Comparison of ENCODE assay signal across 9 cellular contexts in the genomic region with DNA sequence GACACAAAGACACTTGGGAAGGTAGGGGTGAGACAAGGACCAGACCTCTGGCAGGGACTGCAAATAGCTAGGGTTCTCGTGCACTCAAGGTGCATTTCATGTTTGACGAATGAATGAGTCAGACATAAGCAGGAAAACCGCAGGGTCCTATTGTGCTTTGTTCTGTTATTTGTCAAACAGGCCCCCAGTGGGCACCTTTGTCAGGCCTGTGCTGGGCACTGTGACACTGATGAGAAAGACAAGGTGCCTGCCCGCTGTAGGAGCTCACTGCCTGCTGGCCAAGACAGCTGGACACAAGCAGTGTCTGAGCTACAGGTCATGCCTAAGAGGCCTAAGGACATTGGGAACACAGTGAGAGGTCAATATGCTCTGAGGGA. TPM values are rescaled to one million over a fixed set of nuclear protein-coding genes. Genes with fewer than 3 reads are reported as not detected.
DNase-seq lines count a peak whose midpoint lies in the region; ATAC-seq and TF ChIP-seq lines count a peak whose summit lies in the region.
"Had no signal": no experiment of that assay in that cellular context is flagged by ENCODE, and none has a peak within 500 bp of the region (broad histone marks: within the 10 kb centered on the region; RNA-seq: fewer than 3 reads in every experiment).

No MANE protein-coding gene starts in this region.

- no peaks in the 10 kb centered on the region for H4K20me1 ChIP-seq in GM23338 (replicated peaks; ENCODE audit: insufficient read depth)

- H3K4me1 Mint-ChIP-seq in CD14-positive monocyte (peaks cover 38% of the 10 kb centered on the region), GM23338 (peaks cover 8% of the 10 kb centered on the region), T-helper 17 cell (peaks cover 29% of the 10 kb centered on the region)
- H3K4me1 Mint-ChIP-seq in dendritic cell treated with granulocyte-macrophage colony-stimulating factor and Interleukin-4, amounts not matched to agents 40 ng/mL and 50 ng/mL, for 4 days (ENCODE audit: low read depth) = peaks cover 38% of the 10 kb centered on the region

- no peak overlapping the region for H2AFZ ChIP-seq in GM23338

- H3K4me3 Mint-ChIP-seq in CD14-positive monocyte (peak overlapping the region in 1 of 2 donors; percentile 42), GM23338 (peak overlapping the region; percentile 50; the same call in 1 of the 3 replicates), T-helper 17 cell (peak overlapping the region; percentile 84)
- no peak overlapping the region for H3K4me3 Mint-ChIP-seq in dendritic cell treated with granulocyte-macrophage colony-stimulating factor and Interleukin-4, amounts not matched to agents 40 ng/mL and 50 ng/mL, for 4 days

- H3K4me2 ChIP-seq in GM23338 = no peak overlapping the region

- H3K9me3 ChIP-seq in T-helper 17 cell (ENCODE audit: control insufficient read depth, low read length, poor library complexity, severe bottlenecking) = no peaks in the 10 kb centered on the region
- H3K9me3 ChIP-seq in tibial nerve = no peaks in the 10 kb centered on the region
- no peaks in the 10 kb centered on the region for H3K9me3 ChIP-seq in vagina
- no peaks in the 10 kb centered on the region for H3K9me3 ChIP-seq in MG63

- peaks cover 0 to 12% (median 3%) of the 10 kb centered on the region in 3 donors for H3K27me3 Mint-ChIP-seq in CD14-positive monocyte (ENCODE audit: low read depth in 3 of 3)
- H3K27me3 Mint-ChIP-seq in GM23338 (ENCODE audit: insufficient read depth, low read depth, poor library complexity) = peaks cover 8% of the 10 kb centered on the region
- no peaks in the 10 kb centered on the region for H3K27me3 Mint-ChIP-seq in T-helper 17 cell
- H3K27me3 Mint-ChIP-seq in dendritic cell treated with granulocyte-macrophage colony-stimulating factor and Interleukin-4, amounts not matched to agents 40 ng/mL and 50 ng/mL, for 4 days = peaks cover 1% of the 10 kb centered on the region

- no peak overlapping the region for H3K4me3 ChIP-seq in GM23338
- no peak overlapping the region for H3K4me3 ChIP-seq in tibial nerve
- H3K4me3 ChIP-seq in vagina = no peak overlapping the region
- no peak overlapping the region for H3K4me3 ChIP-seq in MG63

- H3K9me2 ChIP-seq in GM23338 (ENCODE audit: insufficient read depth) = 0 out of 2 replicates have a peak, but pooled peaks cover 4% of the 10 kb centered on the region

- no peaks in the 10 kb centered on the region for H3K27me3 ChIP-seq in GM23338 (ENCODE audit: insufficient read depth)
- no peaks in the 10 kb centered on the region for H3K27me3 ChIP-seq in tibial nerve
- H3K27me3 ChIP-seq in vagina = no peaks in the 10 kb centered on the region
- H3K27me3 ChIP-seq in MG63 = no peaks in the 10 kb centered on the region

- no peaks in the 10 kb centered on the region for H3F3A ChIP-seq in GM23338 (replicated peaks; ENCODE audit: low read depth)

- no peaks in the 10 kb centered on the region for H3K79me2 ChIP-seq in GM23338 (replicated peaks; ENCODE audit: insufficient read depth)

- H3K4me1 ChIP-seq in GM23338 (ENCODE audit: insufficient read depth) (no peaks in the 10 kb centered on the region), tibial nerve (peaks cover 0 to 14% (median 0%) of the 10 kb centered on the region in 4 donors), vagina (peaks cover 11% of the 10 kb centered on the region)

- 75 to 87% methylated on average over 4 of the region's 4 CpGs for WGBS in tibial nerve, 2 donors

- H3K9me3 Mint-ChIP-seq in CD14-positive monocyte (no peaks in the 10 kb centered on the region), GM23338 (no peaks in the 10 kb centered on the region)
- no peaks in the 10 kb centered on the region for H3K9me3 Mint-ChIP-seq in dendritic cell treated with granulocyte-macrophage colony-stimulating factor and Interleukin-4, amounts not matched to agents 40 ng/mL and 50 ng/mL, for 4 days

- no peak for ATAC-seq in GM23338
- ATAC-seq in T-helper 17 cell = no peak

- H3K36me3 ChIP-seq in GM23338 (ENCODE audit: insufficient read depth) (no peaks in the 10 kb centered on the region), tibial nerve (no peaks in the 10 kb centered on the region), vagina (no peaks in the 10 kb centered on the region), MG63 (no peaks in the 10 kb centered on the region)

- no peak overlapping the region for H3K27ac ChIP-seq in GM23338 (ENCODE audit: low read depth)
- H3K27ac ChIP-seq in tibial nerve = no peak overlapping the region
- no peak overlapping the region for H3K27ac ChIP-seq in vagina

- DNase-seq in CD14-positive monocyte (ENCODE audit: low spot score) = no peak
- DNase-seq in GM23338 (ENCODE audit: low spot score) = no peak
- DNase-seq in T-helper 17 cell = no peak
- DNase-seq in NCI-H2171 treated with DMSO at 0.1 percent for 48 hours (lab: John Stamatoyannopoulos, UW) = no peak
- no peak for DNase-seq in tibial nerve (ENCODE audit: low spot score in 2 of 2)
- no peak for DNase-seq in vagina (ENCODE audit: extremely low spot score in 2 of 2)
- no peak for DNase-seq in MG63
- DNase-seq: NCI-H1048 had no signal

- TF ChIP-seq EP300 in tibial nerve (IDR thresholded peaks at IDR 0.05) = no peak

- H3K36me3 Mint-ChIP-seq in CD14-positive monocyte = no peaks in the 10 kb centered on the region
- peaks cover 2% of the 10 kb centered on the region; the same call in 2 of the 3 replicates for H3K36me3 Mint-ChIP-seq in GM23338 (ENCODE audit: low read depth)
- H3K36me3 Mint-ChIP-seq in T-helper 17 cell (ENCODE audit: low read depth) = peaks cover 4% of the 10 kb centered on the region
- no peaks in the 10 kb centered on the region for H3K36me3 Mint-ChIP-seq in dendritic cell treated with granulocyte-macrophage colony-stimulating factor and Interleukin-4, amounts not matched to agents 40 ng/mL and 50 ng/mL, for 4 days (ENCODE audit: low read depth)

- TF ChIP-seq POLR2A in tibial nerve (IDR thresholded peaks at IDR 0.05) (no peak), vagina (IDR thresholded peaks at IDR 0.05) (no peak)

- H3K27ac Mint-ChIP-seq in CD14-positive monocyte = peak overlapping the region in 6 of 7 donors; percentile 34 to 83 (median 63)
- H3K27ac Mint-ChIP-seq in GM23338 = no peak overlapping the region
- H3K27ac Mint-ChIP-seq in T-helper 17 cell = peak overlapping the region; percentile 67
- H3K27ac Mint-ChIP-seq in dendritic cell treated with granulocyte-macrophage colony-stimulating factor and Interleukin-4, amounts not matched to agents 40 ng/mL and 50 ng/mL, for 4 days = peak overlapping the region; percentile 2

- TF ChIP-seq CTCF in CD14-positive monocyte (IDR thresholded peaks at IDR 0.05) = no peak
- TF ChIP-seq CTCF in GM23338 (conservative IDR thresholded peaks at IDR 0.05; ENCODE audit: low read depth in 2 of 2) = no peak
- TF ChIP-seq CTCF in tibial nerve (IDR thresholded peaks at IDR 0.05) = no peak
- no peak for TF ChIP-seq CTCF in vagina (IDR thresholded peaks at IDR 0.05)

- intact Hi-C loops in CD14-positive monocyte (cut with micrococcal nuclease) (loop anchor here in 1 of 2 donors (5.0 kb wide), 2 partner anchors 54 to 104 kb away; partner anchors contain the start of genes DDX24 and IFI27L1), vagina (cut with DNase I) (no loop called here)
- intact Hi-C loops in dendritic cell treated with granulocyte-macrophage colony-stimulating factor and Interleukin-4, amounts not matched to agents 40 ng/mL and 50 ng/mL, for 4 days (cut with micrococcal nuclease) = loop anchor here (5.0 kb wide), 1 partner anchor 54 kb away; the partner anchor contains the start of genes DDX24 and IFI27L1

TF ChIP-seq in GM23338, 12 proteins besides CTCF, POLR2A, EP300 and RAD21 (continues in another document):
- TF ChIP-seq STAT1 (IDR thresholded peaks at IDR 0.05; ENCODE audit: unreplicated experiment) = no peak
- no peak for TF ChIP-seq NANOG (IDR thresholded peaks at IDR 0.05; ENCODE audit: borderline replicate concordance)
- TF ChIP-seq EZH2 (IDR thresholded peaks at IDR 0.05; ENCODE audit: low read depth, unreplicated experiment) = no peak

RNA-seq across cellular contexts. Expression of gene OTUB2, which starts 2.3 kb away (rescaled TPM):
- polyA plus RNA-seq in CD14-positive monocyte = under 1 TPM; 0.28 to 0.95 TPM
- 4.1 and 4.4 TPM in 2 replicates for total RNA-seq in GM23338 (2014; rRNA removed; shearing (Covaris generic))
- polyA plus RNA-seq in GM23338 (2016; fragmentation: Nextera tagmentation; extraction: Ambion mirVana) = 1.9 and 2.1 TPM in 2 replicates
- total RNA-seq in T-helper 17 cell = under 1 TPM; 0.12 to 0.37 TPM
- under 1 TPM in 3 of 4 donors, not detected in 1; 0.21 to 0.66 (median 0.60) TPM for total RNA-seq in tibial nerve
- 1.7 TPM for total RNA-seq in vagina
- 0.63 and 1.2 TPM in 2 replicates for total RNA-seq in MG63 (2014; rRNA removed; shearing (Covaris generic); ENCODE audit: low replicate concordance)

RNA-seq across cellular contexts. Expression of gene CCDC197, which starts 31.3 kb away (rescaled TPM):
- polyA plus RNA-seq in CD14-positive monocyte = not detected
- not detected in 2 replicates for total RNA-seq in GM23338 (2014; rRNA removed; shearing (Covaris generic))
- polyA plus RNA-seq in GM23338 (2016; fragmentation: Nextera tagmentation; extraction: Ambion mirVana) = not detected in 2 replicates
- total RNA-seq in T-helper 17 cell = not detected
- not detected for total RNA-seq in tibial nerve
- not detected for total RNA-seq in vagina
- not detected in 2 replicates for total RNA-seq in MG63 (2014; rRNA removed; shearing (Covaris generic); ENCODE audit: low replicate concordance)

RNA-seq across cellular contexts. Expression of gene ASB2, which starts 52.1 kb away (rescaled TPM):
- 1 to 10 TPM in 1 of 2 donors, under 1 TPM in 1; 0.25 to 1.4 TPM for polyA plus RNA-seq in CD14-positive monocyte
- 1.2 and 2.3 TPM in 2 replicates for total RNA-seq in GM23338 (2014; rRNA removed; shearing (Covaris generic))
- polyA plus RNA-seq in GM23338 (2016; fragmentation: Nextera tagmentation; extraction: Ambion mirVana) = 1.5 and 1.7 TPM in 2 replicates
- total RNA-seq in T-helper 17 cell = 1 to 10 TPM; 2.3 to 6.5 TPM
- total RNA-seq in tibial nerve = 1 to 10 TPM in 2 of 4 donors, under 1 TPM in 1, not detected in 1; 0.60 to 2.1 (median 1.8) TPM
- total RNA-seq in vagina = 24.1 TPM
- not detected in 2 replicates for total RNA-seq in MG63 (2014; rRNA removed; shearing (Covaris generic); ENCODE audit: low replicate concordance)

RNA-seq across cellular contexts. Expression of gene DDX24, which starts 52.6 kb away (rescaled TPM):
- 10 to 100 TPM; 51.2 to 53.8 TPM for polyA plus RNA-seq in CD14-positive monocyte
- total RNA-seq in GM23338 (2014; rRNA removed; shearing (Covaris generic)) = 137 and 150 TPM in 2 replicates
- 263 and 265 TPM in 2 replicates for polyA plus RNA-seq in GM23338 (2016; fragmentation: Nextera tagmentation; extraction: Ambion mirVana)
- 100 to 1,000 TPM; 478 to 531 TPM for total RNA-seq in T-helper 17 cell
- total RNA-seq in tibial nerve = 100 to 1,000 TPM; 116 to 170 (median 151) TPM
- 109 TPM for total RNA-seq in vagina
- total RNA-seq in MG63 (2014; rRNA removed; shearing (Covaris generic); ENCODE audit: low replicate concordance) = 83.6 and 92.6 TPM in 2 replicates

RNA-seq across cellular contexts. Expression of gene IFI27L1, which starts 52.7 kb away (rescaled TPM):
- 1 to 10 TPM; 2.1 to 2.2 TPM for polyA plus RNA-seq in CD14-positive monocyte
- 3.9 and 9.7 TPM in 2 replicates for total RNA-seq in GM23338 (2014; rRNA removed; shearing (Covaris generic))
- polyA plus RNA-seq in GM23338 (2016; fragmentation: Nextera tagmentation; extraction: Ambion mirVana) = 28.6 and 30.8 TPM in 2 replicates
- 10 to 100 TPM in 1 of 2 donors, 1 to 10 TPM in 1; 9.3 to 12.1 TPM for total RNA-seq in T-helper 17 cell
- 10 to 100 TPM in 2 of 4 donors, 1 to 10 TPM in 2; 2.7 to 14.6 (median 7.2) TPM for total RNA-seq in tibial nerve
- 18.9 TPM for total RNA-seq in vagina
- 1.5 and 16.5 TPM in 2 replicates for total RNA-seq in MG63 (2014; rRNA removed; shearing (Covaris generic); ENCODE audit: low replicate concordance)
